Comparison of ENCODE assay signal across 1 cellular context in the genomic region with DNA sequence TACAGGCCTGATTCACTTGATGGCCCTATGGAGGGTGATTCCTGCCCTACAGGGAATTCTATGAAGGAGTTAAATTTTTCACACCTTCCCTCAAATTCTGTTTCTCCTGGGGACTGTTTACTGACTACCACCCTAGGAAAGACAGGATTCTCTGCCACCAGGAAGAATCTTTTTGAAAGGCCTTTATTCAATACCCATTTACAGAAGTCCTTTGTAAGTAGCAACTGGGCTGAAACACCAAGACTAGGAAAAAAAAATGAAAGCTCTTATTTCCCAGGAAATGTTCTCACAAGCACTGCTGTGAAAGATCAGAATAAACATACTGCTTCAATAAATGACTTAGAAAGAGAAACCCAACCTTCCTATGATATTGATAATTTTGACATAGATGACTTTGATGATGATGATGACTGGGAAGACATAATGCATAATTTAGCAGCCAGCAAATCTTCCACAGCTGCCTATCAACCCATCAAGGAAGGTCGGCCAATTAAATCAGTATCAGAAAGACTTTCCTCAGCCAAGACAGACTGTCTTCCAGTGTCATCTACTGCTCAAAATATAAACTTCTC.
TF ChIP-seq lines count a peak whose summit lies in the region.

No MANE protein-coding gene starts in this region.

TF ChIP-seq in neural cell, 6 proteins besides CTCF, POLR2A, EP300 and RAD21:
- TF ChIP-seq EZH2 (IDR thresholded peaks at IDR 0.05; ENCODE audit: borderline replicate concordance, insufficient read depth, low read length, poor library complexity, severe bottlenecking) = no peak
- TF ChIP-seq MXI1 (conservative IDR thresholded peaks at IDR 0.05; ENCODE audit: poor library complexity, severe bottlenecking) = no peak
- TF ChIP-seq, protein P1, sequence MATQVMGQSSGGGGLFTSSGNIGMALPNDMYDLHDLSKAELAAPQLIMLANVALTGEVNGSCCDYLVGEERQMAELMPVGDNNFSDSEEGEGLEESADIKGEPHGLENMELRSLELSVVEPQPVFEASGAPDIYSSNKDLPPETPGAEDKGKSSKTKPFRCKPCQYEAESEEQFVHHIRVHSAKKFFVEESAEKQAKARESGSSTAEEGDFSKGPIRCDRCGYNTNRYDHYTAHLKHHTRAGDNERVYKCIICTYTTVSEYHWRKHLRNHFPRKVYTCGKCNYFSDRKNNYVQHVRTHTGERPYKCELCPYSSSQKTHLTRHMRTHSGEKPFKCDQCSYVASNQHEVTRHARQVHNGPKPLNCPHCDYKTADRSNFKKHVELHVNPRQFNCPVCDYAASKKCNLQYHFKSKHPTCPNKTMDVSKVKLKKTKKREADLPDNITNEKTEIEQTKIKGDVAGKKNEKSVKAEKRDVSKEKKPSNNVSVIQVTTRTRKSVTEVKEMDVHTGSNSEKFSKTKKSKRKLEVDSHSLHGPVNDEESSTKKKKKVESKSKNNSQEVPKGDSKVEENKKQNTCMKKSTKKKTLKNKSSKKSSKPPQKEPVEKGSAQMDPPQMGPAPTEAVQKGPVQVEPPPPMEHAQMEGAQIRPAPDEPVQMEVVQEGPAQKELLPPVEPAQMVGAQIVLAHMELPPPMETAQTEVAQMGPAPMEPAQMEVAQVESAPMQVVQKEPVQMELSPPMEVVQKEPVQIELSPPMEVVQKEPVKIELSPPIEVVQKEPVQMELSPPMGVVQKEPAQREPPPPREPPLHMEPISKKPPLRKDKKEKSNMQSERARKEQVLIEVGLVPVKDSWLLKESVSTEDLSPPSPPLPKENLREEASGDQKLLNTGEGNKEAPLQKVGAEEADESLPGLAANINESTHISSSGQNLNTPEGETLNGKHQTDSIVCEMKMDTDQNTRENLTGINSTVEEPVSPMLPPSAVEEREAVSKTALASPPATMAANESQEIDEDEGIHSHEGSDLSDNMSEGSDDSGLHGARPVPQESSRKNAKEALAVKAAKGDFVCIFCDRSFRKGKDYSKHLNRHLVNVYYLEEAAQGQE (IDR thresholded peaks at IDR 0.05; ENCODE audit: borderline replicate concordance) = no peak
